8 cellular contexts compared by ENCODE assay signal in the genomic region with DNA sequence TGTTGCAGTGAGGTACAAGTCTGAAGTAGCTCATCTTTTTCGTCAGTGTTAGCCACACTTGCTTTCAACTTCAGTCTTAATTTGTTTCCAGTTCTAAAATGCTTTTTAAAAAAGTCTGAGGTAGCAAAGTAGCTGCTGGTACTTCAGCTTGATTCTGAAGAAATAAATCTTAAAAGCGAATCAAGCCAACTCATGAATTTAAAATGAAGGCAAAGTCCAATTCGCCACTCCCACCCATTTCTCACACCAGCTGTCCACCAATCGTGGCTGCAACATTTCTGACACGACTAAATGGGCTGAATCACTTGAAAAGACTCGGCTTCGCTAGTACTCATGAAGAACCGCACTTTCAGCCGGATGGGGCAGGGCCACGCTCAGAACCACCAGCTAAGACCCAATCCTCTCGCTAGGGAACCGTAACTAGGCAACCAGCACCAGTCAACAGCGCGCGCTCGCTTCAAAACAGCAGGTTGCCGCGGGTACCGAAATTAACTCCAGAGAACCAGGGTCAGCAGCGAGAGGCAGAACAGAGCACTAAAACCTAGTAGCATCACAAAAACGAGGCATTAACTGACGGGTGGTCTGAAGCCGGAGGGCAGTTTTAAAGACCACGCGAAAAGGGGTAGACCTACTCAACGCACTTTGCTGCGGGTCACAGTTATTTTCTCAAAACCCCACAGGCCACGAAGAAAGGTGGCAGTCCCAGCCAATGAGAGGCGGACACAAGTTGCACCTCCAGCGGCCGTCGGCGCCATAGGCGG. TPM values are rescaled to one million over a fixed set of nuclear protein-coding genes. Genes with fewer than 3 reads are reported as not detected.
DNase-seq lines count a peak whose midpoint lies in the region; ATAC-seq and TF ChIP-seq lines count a peak whose summit lies in the region.

No MANE protein-coding gene starts in this region.

- H3K79me2 ChIP-seq in MM.1S (ENCODE audit: low read length), result peaks cover 58% of the 10 kb centered on the region

- peak overlapping the region; percentile 97 for H3K27ac ChIP-seq in MM.1S (ENCODE audit: low read length)
- H3K27ac ChIP-seq in left ventricle myocardium inferior (replicated peaks), result peak overlapping the region; percentile 100
- H3K27ac ChIP-seq in upper lobe of right lung, result peak overlapping the region; percentile 100

- peak overlapping the region; percentile 98 for H3K9ac ChIP-seq in MM.1S (ENCODE audit: low read length)

- intact Hi-C loops in left ventricle myocardium inferior (cut with micrococcal nuclease) (no loop called here), posterior vena cava (cut with DNase I) (no loop called here), upper lobe of right lung (cut with DNase I) (no loop called here)

- H3K27ac Mint-ChIP-seq in T-helper 17 cell, result peak overlapping the region; percentile 100

- ATAC-seq in T-helper 17 cell (peak; percentile 68), upper lobe of right lung (peak; percentile 64)

- peaks cover 4% of the 10 kb centered on the region for H3K27me3 Mint-ChIP-seq in T-helper 17 cell

- no peaks in the 10 kb centered on the region for H3K27me3 ChIP-seq in H7 (ENCODE audit: control insufficient read depth, insufficient read depth, low read length)
- H3K27me3 ChIP-seq in MM.1S (replicated peaks; ENCODE audit: insufficient read depth, low read length), result no peaks in the 10 kb centered on the region
- no peaks in the 10 kb centered on the region for H3K27me3 ChIP-seq in left ventricle myocardium inferior (ENCODE audit: low read depth)
- no peaks in the 10 kb centered on the region for H3K27me3 ChIP-seq in upper lobe of right lung

- H3K4me1 ChIP-seq in MM.1S (ENCODE audit: low read length), result peaks cover 31% of the 10 kb centered on the region
- H3K4me1 ChIP-seq in left ventricle myocardium inferior, result peaks cover 72% of the 10 kb centered on the region
- peaks cover 50% of the 10 kb centered on the region for H3K4me1 ChIP-seq in upper lobe of right lung

- peaks cover 19% of the 10 kb centered on the region for H3F3A ChIP-seq in MM.1S (ENCODE audit: insufficient read depth, low read length)

- H3K4me1 Mint-ChIP-seq in T-helper 17 cell, result peaks cover 62% of the 10 kb centered on the region

- H3K4me3 Mint-ChIP-seq in T-helper 17 cell, result peak overlapping the region; percentile 98

- H3K9me3 ChIP-seq in MM.1S (replicated peaks; ENCODE audit: insufficient read depth, low read length) (no peaks in the 10 kb centered on the region), T-helper 17 cell (ENCODE audit: control insufficient read depth, low read length, poor library complexity, severe bottlenecking) (no peaks in the 10 kb centered on the region), left ventricle myocardium inferior (replicated peaks) (no peaks in the 10 kb centered on the region), upper lobe of right lung (no peaks in the 10 kb centered on the region)

- H3K9me2 ChIP-seq in MM.1S (replicated peaks; ENCODE audit: insufficient read depth, low read length), result no peaks in the 10 kb centered on the region

- H3K4me3 ChIP-seq in H7 (ENCODE audit: insufficient read depth, low read depth, low read length), result peak overlapping the region; percentile 81
- H3K4me3 ChIP-seq in MM.1S (ENCODE audit: low read length), result peak overlapping the region; percentile 98
- peak overlapping the region; percentile 96 for H3K4me3 ChIP-seq in left ventricle myocardium inferior
- peak overlapping the region; percentile 96 for H3K4me3 ChIP-seq in upper lobe of right lung

- peak; percentile 34 for TF ChIP-seq CTCF in MM.1S (IDR thresholded peaks at IDR 0.05; ENCODE audit: low read length)
- TF ChIP-seq CTCF in left ventricle myocardium inferior (IDR thresholded peaks at IDR 0.05; ENCODE audit: borderline replicate concordance), result peak; percentile 57
- peak; percentile 52 for TF ChIP-seq CTCF in upper lobe of right lung (IDR thresholded peaks at IDR 0.05)

- H3K36me3 Mint-ChIP-seq in T-helper 17 cell (ENCODE audit: low read depth), result peaks cover 4% of the 10 kb centered on the region

- H2AFZ ChIP-seq in MM.1S (ENCODE audit: low read length), result no peak overlapping the region

- H3K36me3 ChIP-seq in H7 (replicated peaks; ENCODE audit: control insufficient read depth, insufficient read depth, low read length) (no peaks in the 10 kb centered on the region; the same call in 1 of the 2 replicates), MM.1S (replicated peaks; ENCODE audit: insufficient read depth, low read length) (no peaks in the 10 kb centered on the region), left ventricle myocardium inferior (no peaks in the 10 kb centered on the region), upper lobe of right lung (no peaks in the 10 kb centered on the region)

- peak overlapping the region; percentile 76 for H3K4me2 ChIP-seq in MM.1S (ENCODE audit: low read depth, low read length)

- peaks cover 54% of the 10 kb centered on the region for H4K20me1 ChIP-seq in MM.1S (ENCODE audit: insufficient read depth, low read length)

- DNase-seq in EH (ENCODE audit: low read depth) (peak; percentile 96), H7 (peak; percentile 75), MM.1S (peak; percentile 61), T-helper 17 cell (peak; percentile 84 to 89 (median 88)), amygdala (lab: John Stamatoyannopoulos, UW) (peak in 52 of 56 donors; percentile 10 to 83 (median 62)), left ventricle myocardium inferior (peak; percentile 63), posterior vena cava (ENCODE audit: low spot score) (peak; percentile 95), upper lobe of right lung (peak; percentile 87)

RNA-seq across cellular contexts. Expression of gene BCLAF1, which starts 0.9 kb away (rescaled TPM):
- total RNA-seq in H7 (2014; rRNA removed; shearing (Covaris generic)), result 56.9 and 59.0 TPM in 2 replicates
- 100 to 1,000 TPM; 492 to 543 TPM for total RNA-seq in T-helper 17 cell
- 53.2 TPM for total RNA-seq in left ventricle myocardium inferior
- total RNA-seq in posterior vena cava, result 10 to 100 TPM; 88.9 to 98.7 TPM
- total RNA-seq in upper lobe of right lung, result 122 TPM

RNA-seq across cellular contexts. Expression of gene MTFR2, which starts 38.6 kb away (rescaled TPM):
- 2.6 and 5.7 TPM in 2 replicates for total RNA-seq in H7 (2014; rRNA removed; shearing (Covaris generic))
- total RNA-seq in T-helper 17 cell (1 to 10 TPM; 2.9 to 4.5 TPM), left ventricle myocardium inferior (0.52 TPM), posterior vena cava (under 1 TPM; 0.65 to 0.71 TPM), upper lobe of right lung (1.4 TPM)

Comparison
In these comparisons a context has a peak if more than half of its experiments do, and no peak if none do; other contexts are left out.
1. Peak in every context shown above with its lines: DNase-seq, ATAC-seq, H3K4me3 ChIP-seq and H3K27ac ChIP-seq.